In the genomic region with DNA sequence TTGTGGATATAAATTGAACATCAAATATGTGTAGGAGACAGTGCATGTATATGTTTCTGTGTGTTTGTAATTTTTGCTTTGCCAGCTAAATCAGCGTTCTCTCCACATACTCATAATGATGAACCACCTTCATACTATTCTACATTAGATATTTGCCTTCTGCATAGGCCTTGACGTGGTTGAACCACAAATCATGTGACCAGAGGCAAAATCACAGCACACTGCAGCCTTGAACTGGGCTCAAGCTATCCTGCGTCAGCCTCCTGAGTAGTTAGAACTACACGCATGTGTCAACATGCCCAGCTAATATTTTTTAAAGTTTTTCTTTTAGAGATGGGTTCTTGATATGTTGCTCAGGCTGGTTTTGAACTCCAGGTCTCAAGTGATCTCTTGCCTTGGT, we compare ENCODE assay signal across 15 cellular contexts. TPM values are rescaled to one million over a fixed set of nuclear protein-coding genes. Genes with fewer than 3 reads are reported as not detected.
DNase-seq lines count a peak whose midpoint lies in the region; ATAC-seq and TF ChIP-seq lines count a peak whose summit lies in the region.
"Had no signal": no experiment of that assay in that cellular context is flagged by ENCODE, and none has a peak within 500 bp of the region (broad histone marks: within the 10 kb centered on the region; RNA-seq: fewer than 3 reads in every experiment).

No MANE protein-coding gene starts in this region.

- in situ Hi-C loops in transverse colon (cut with MboI; ENCODE audit: low pct_ligation_motif_present in 1 of 4, low pct_unique_long_range_greater_than_20kb in 1 of 4, low sequenced_read_pairs in 3 of 4), result loop anchor here in 2 of 4 donors (25.0 kb wide), 2 partner anchors 164 to 414 kb away; partner anchors contain the start of genes NBDY (in 1 of the 2) and SPIN3 (in 1 of the 2)

- TF ChIP-seq EP300 in transverse colon (IDR thresholded peaks at IDR 0.05; ENCODE audit: low read depth), result no peak
- no peak for TF ChIP-seq EP300 in suprapubic skin (IDR thresholded peaks at IDR 0.05)

- peak; percentile 42 for DNase-seq in activated CD4-positive, alpha-beta memory T cell treated with anti-CD3 and anti-CD28 coated beads for 36 hours
- DNase-seq in activated CD4-positive, alpha-beta memory T cell treated with anti-CD3 and anti-CD28 coated beads, Interleukin-2, amount 10 ng/mL, durations not matched to agents 7 days and 5 days, result no peak
- peak in 2 of 10 experiments; percentile 3 to 10 for DNase-seq in CD4-positive, alpha-beta T cell
- DNase-seq in activated CD8-positive, alpha-beta T cell treated with anti-CD3 and anti-CD28 coated beads for 36 hours, result peak; percentile 29
- peak; percentile 80 for DNase-seq in epithelial cell of esophagus (ENCODE audit: low read depth)
- DNase-seq in transverse colon, result no peak
- DNase-seq in suprapubic skin (ENCODE audit: low spot score in 2 of 2), result no peak
- DNase-seq: ACHN, KG1, NCI-H1092, NCI-H1694 treated with DMSO at 0.1 percent for 48 hours, NCI-H69, PC-9 had no signal

- ATAC-seq in CD4-positive, alpha-beta T cell (ENCODE audit: poor library complexity), result peak; percentile 89
- ATAC-seq in activated CD8-positive, alpha-beta T cell treated with anti-CD3 and anti-CD28 coated beads for 36 hours, result peak; percentile 48
- no peak for ATAC-seq in GM19397 (IDR thresholded peaks at IDR 0.05; ENCODE audit: unreplicated experiment)

- no peak overlapping the region for H3K27ac ChIP-seq in CD4-positive, alpha-beta T cell (ENCODE audit: low read depth, low read length)
- H3K27ac ChIP-seq in transverse colon (no peak overlapping the region), suprapubic skin (no peak overlapping the region)
- H3K27ac ChIP-seq: PC-9 had no signal

- intact Hi-C loops in activated CD4-positive, alpha-beta memory T cell treated with anti-CD3 and anti-CD28 coated beads for 36 hours (cut with micrococcal nuclease), result no loop called here
- intact Hi-C loops in CD4-positive, alpha-beta T cell (cut with DNase I, micrococcal nuclease), result no loop called here
- intact Hi-C loops in activated CD8-positive, alpha-beta T cell treated with anti-CD3 and anti-CD28 coated beads for 36 hours (cut with micrococcal nuclease), result no loop called here
- intact Hi-C loops in transverse colon (cut with DNase I; ENCODE audit: low total_unique reads), result no loop called here

- no peaks in the 10 kb centered on the region for H3K27me3 Mint-ChIP-seq in activated CD4-positive, alpha-beta memory T cell treated with anti-CD3 and anti-CD28 coated beads for 36 hours
- no peaks in the 10 kb centered on the region for H3K27me3 Mint-ChIP-seq in activated CD4-positive, alpha-beta memory T cell treated with anti-CD3 and anti-CD28 coated beads, Interleukin-2, amount 10 ng/mL, durations not matched to agents 7 days and 5 days
- H3K27me3 Mint-ChIP-seq in CD4-positive, alpha-beta T cell, result no peaks in the 10 kb centered on the region
- no peaks in the 10 kb centered on the region for H3K27me3 Mint-ChIP-seq in activated CD8-positive, alpha-beta T cell treated with anti-CD3 and anti-CD28 coated beads for 36 hours
- H3K27me3 Mint-ChIP-seq: CD8-positive, alpha-beta memory T cell had no signal

- TF ChIP-seq POLR2A in transverse colon (IDR thresholded peaks at IDR 0.05), result no peak
- no peak for TF ChIP-seq POLR2A in suprapubic skin (IDR thresholded peaks at IDR 0.05)

- H3K9me3 Mint-ChIP-seq in activated CD4-positive, alpha-beta memory T cell treated with anti-CD3 and anti-CD28 coated beads for 36 hours, result peaks cover 6% of the 10 kb centered on the region
- H3K9me3 Mint-ChIP-seq in activated CD4-positive, alpha-beta memory T cell treated with anti-CD3 and anti-CD28 coated beads, Interleukin-2, amount 10 ng/mL, durations not matched to agents 7 days and 5 days, result peaks cover 2% of the 10 kb centered on the region
- H3K9me3 Mint-ChIP-seq in CD4-positive, alpha-beta T cell, result no peaks in the 10 kb centered on the region
- H3K9me3 Mint-ChIP-seq in activated CD8-positive, alpha-beta T cell treated with anti-CD3 and anti-CD28 coated beads for 36 hours, result peaks cover 5% of the 10 kb centered on the region
- H3K9me3 Mint-ChIP-seq: CD8-positive, alpha-beta memory T cell had no signal

- H3K27ac Mint-ChIP-seq in activated CD4-positive, alpha-beta memory T cell treated with anti-CD3 and anti-CD28 coated beads for 36 hours, result no peak overlapping the region
- no peak overlapping the region for H3K27ac Mint-ChIP-seq in activated CD4-positive, alpha-beta memory T cell treated with anti-CD3 and anti-CD28 coated beads, Interleukin-2, amount 10 ng/mL, durations not matched to agents 7 days and 5 days
- H3K27ac Mint-ChIP-seq in CD4-positive, alpha-beta T cell, result peak overlapping the region; percentile 79
- H3K27ac Mint-ChIP-seq in activated CD8-positive, alpha-beta T cell treated with anti-CD3 and anti-CD28 coated beads for 36 hours, result no peak overlapping the region

- H3K4me1 ChIP-seq in transverse colon (peaks cover 2 to 6% (median 3%) of the 10 kb centered on the region in 4 donors), suprapubic skin (peaks cover 6% of the 10 kb centered on the region)

- no peak overlapping the region for H3K4me3 ChIP-seq in epithelial cell of esophagus (ENCODE audit: low read length)
- no peak overlapping the region for H3K4me3 ChIP-seq in transverse colon
- H3K4me3 ChIP-seq in suprapubic skin, result no peak overlapping the region
- H3K4me3 ChIP-seq: PC-9 had no signal

- H3K9me3 ChIP-seq in CD4-positive, alpha-beta T cell (ENCODE audit: control insufficient read depth, low read length), result no peaks in the 10 kb centered on the region
- H3K9me3 ChIP-seq in transverse colon (no peaks in the 10 kb centered on the region), suprapubic skin (no peaks in the 10 kb centered on the region)

- TF ChIP-seq CTCF in CD4-positive, alpha-beta T cell (IDR thresholded peaks at IDR 0.05), result no peak
- TF ChIP-seq CTCF in activated CD8-positive, alpha-beta T cell treated with anti-CD3 and anti-CD28 coated beads for 36 hours (IDR thresholded peaks at IDR 0.05), result no peak
- TF ChIP-seq CTCF in epithelial cell of esophagus (IDR thresholded peaks at IDR 0.05; ENCODE audit: insufficient read depth, low read depth, low read length, missing control alignments), result no peak
- no peak for TF ChIP-seq CTCF in transverse colon (IDR thresholded peaks at IDR 0.05)
- TF ChIP-seq CTCF in suprapubic skin (IDR thresholded peaks at IDR 0.05), result no peak

- peaks cover 40% of the 10 kb centered on the region for H3K36me3 Mint-ChIP-seq in activated CD4-positive, alpha-beta memory T cell treated with anti-CD3 and anti-CD28 coated beads for 36 hours
- peaks cover 65% of the 10 kb centered on the region for H3K36me3 Mint-ChIP-seq in activated CD4-positive, alpha-beta memory T cell treated with anti-CD3 and anti-CD28 coated beads, Interleukin-2, amount 10 ng/mL, durations not matched to agents 7 days and 5 days (ENCODE audit: low read depth)
- peaks cover 87% of the 10 kb centered on the region for H3K36me3 Mint-ChIP-seq in CD4-positive, alpha-beta T cell (ENCODE audit: low read depth)
- H3K36me3 Mint-ChIP-seq in activated CD8-positive, alpha-beta T cell treated with anti-CD3 and anti-CD28 coated beads for 36 hours (ENCODE audit: low read depth), result peaks cover 45% of the 10 kb centered on the region

- H3K36me3 ChIP-seq in transverse colon (no peaks in the 10 kb centered on the region), suprapubic skin (no peaks in the 10 kb centered on the region)

- H3K27me3 ChIP-seq in CD4-positive, alpha-beta T cell (ENCODE audit: control insufficient read depth, insufficient read depth, low read length), result no peaks in the 10 kb centered on the region
- H3K27me3 ChIP-seq in transverse colon (no peaks in the 10 kb centered on the region), suprapubic skin (no peaks in the 10 kb centered on the region)

- POLR2A ChIA-PET in activated CD4-positive, alpha-beta memory T cell treated with anti-CD3 and anti-CD28 coated beads for 36 hours (lab: Charles Lee), result interaction anchor here (1.4 kb wide), 1 partner anchor 155 kb away, joined by 4 read pairs; no protein-coding TSS in a partner anchor
- POLR2A ChIA-PET in activated CD4-positive, alpha-beta memory T cell treated with anti-CD3 and anti-CD28 coated beads, Interleukin-2, amount 10 ng/mL, durations not matched to agents 7 days and 5 days (lab: Charles Lee), result interaction anchor here (1.6 kb wide), 1 partner anchor 9 kb away, joined by 3 read pairs; no protein-coding TSS in a partner anchor
- POLR2A ChIA-PET in CD4-positive, alpha-beta T cell (lab: Charles Lee), result no interaction called here
- POLR2A ChIA-PET in activated CD8-positive, alpha-beta T cell treated with anti-CD3 and anti-CD28 coated beads for 36 hours (lab: Charles Lee), result no interaction called here

- H3K4me1 Mint-ChIP-seq in activated CD4-positive, alpha-beta memory T cell treated with anti-CD3 and anti-CD28 coated beads for 36 hours (ENCODE audit: low read depth), result peaks cover 56% of the 10 kb centered on the region
- H3K4me1 Mint-ChIP-seq in activated CD4-positive, alpha-beta memory T cell treated with anti-CD3 and anti-CD28 coated beads, Interleukin-2, amount 10 ng/mL, durations not matched to agents 7 days and 5 days, result peaks cover 40% of the 10 kb centered on the region
- peaks cover 59% of the 10 kb centered on the region for H3K4me1 Mint-ChIP-seq in CD4-positive, alpha-beta T cell (ENCODE audit: low read depth)
- H3K4me1 Mint-ChIP-seq in activated CD8-positive, alpha-beta T cell treated with anti-CD3 and anti-CD28 coated beads for 36 hours (ENCODE audit: low read depth), result peaks cover 41% of the 10 kb centered on the region

- no peak overlapping the region for H3K4me3 Mint-ChIP-seq in activated CD4-positive, alpha-beta memory T cell treated with anti-CD3 and anti-CD28 coated beads for 36 hours
- H3K4me3 Mint-ChIP-seq in activated CD4-positive, alpha-beta memory T cell treated with anti-CD3 and anti-CD28 coated beads, Interleukin-2, amount 10 ng/mL, durations not matched to agents 7 days and 5 days, result no peak overlapping the region
- H3K4me3 Mint-ChIP-seq in CD4-positive, alpha-beta T cell, result no peak overlapping the region
- H3K4me3 Mint-ChIP-seq in activated CD8-positive, alpha-beta T cell treated with anti-CD3 and anti-CD28 coated beads for 36 hours, result no peak overlapping the region
- H3K4me3 Mint-ChIP-seq: CD8-positive, alpha-beta memory T cell had no signal

- 72 to 80% methylated on average over 1 to 4 of the region's 4 CpGs for WGBS in transverse colon (ENCODE audit: low coverage in 1 of 2), 2 donors
- 58% methylated on average over 4 of the region's 4 CpGs for WGBS in suprapubic skin

- CTCF ChIA-PET in activated CD4-positive, alpha-beta memory T cell treated with anti-CD3 and anti-CD28 coated beads for 36 hours (lab: Charles Lee), result interaction anchor here (1.7 kb wide), 1 partner anchor 291 kb away, joined by 3 read pairs; no protein-coding TSS in a partner anchor
- CTCF ChIA-PET in activated CD4-positive, alpha-beta memory T cell treated with anti-CD3 and anti-CD28 coated beads, Interleukin-2, amount 10 ng/mL, durations not matched to agents 7 days and 5 days (lab: Charles Lee), result no interaction called here
- CTCF ChIA-PET in CD4-positive, alpha-beta T cell (lab: Charles Lee), result no interaction called here
- CTCF ChIA-PET in activated CD8-positive, alpha-beta T cell treated with anti-CD3 and anti-CD28 coated beads for 36 hours (lab: Charles Lee), result no interaction called here

RNA-seq across cellular contexts. Expression of gene UBQLN2, which starts 9.5 kb away (rescaled TPM):
- total RNA-seq in activated CD4-positive, alpha-beta memory T cell treated with anti-CD3 and anti-CD28 coated beads for 36 hours, result 10 to 100 TPM; 52.0 to 52.2 TPM
- 10 to 100 TPM; 48.7 to 52.0 TPM for total RNA-seq in activated CD4-positive, alpha-beta memory T cell treated with anti-CD3 and anti-CD28 coated beads, Interleukin-2, amount 10 ng/mL, durations not matched to agents 7 days and 5 days
- 10 to 100 TPM; 48.7 to 49.1 TPM for total RNA-seq in CD4-positive, alpha-beta T cell
- 10 to 100 TPM; 31.9 to 33.0 TPM for total RNA-seq in activated CD8-positive, alpha-beta T cell treated with anti-CD3 and anti-CD28 coated beads for 36 hours
- total RNA-seq in transverse colon (10 to 100 TPM in 3 of 4 donors, 1 to 10 TPM in 1; 10.0 to 20.6 (median 19.2) TPM), suprapubic skin (10 to 100 TPM; 27.2 to 36.0 (median 31.4) TPM)

Comparison
In these comparisons a context has a peak if more than half of its experiments do, and no peak if none do; other contexts are left out.
1. DNase-seq: peak in activated CD4-positive, alpha-beta memory T cell treated with anti-CD3 and anti-CD28 coated beads for 36 hours (single experiment), activated CD8-positive, alpha-beta T cell treated with anti-CD3 and anti-CD28 coated beads for 36 hours (single experiment) and epithelial cell of esophagus (single experiment); none in activated CD4-positive, alpha-beta memory T cell treated with anti-CD3 and anti-CD28 coated beads, Interleukin-2, amount 10 ng/mL, durations not matched to agents 7 days and 5 days (single experiment), transverse colon (single experiment) and suprapubic skin (0 of 2).
2. POLR2A ChIA-PET loops: an anchor here in activated CD4-positive, alpha-beta memory T cell treated with anti-CD3 and anti-CD28 coated beads for 36 hours (1.4 kb wide) and activated CD4-positive, alpha-beta memory T cell treated with anti-CD3 and anti-CD28 coated beads, Interleukin-2, amount 10 ng/mL, durations not matched to agents 7 days and 5 days (1.6 kb wide); none called in CD4-positive, alpha-beta T cell and activated CD8-positive, alpha-beta T cell treated with anti-CD3 and anti-CD28 coated beads for 36 hours.